In genomic region chr5:176447982-176448608, GRCh38 we compare ENCODE assay signal across 8 cellular contexts. TPM values are rescaled to one million over a fixed set of nuclear protein-coding genes. Genes with fewer than 3 reads are reported as not detected.
DNase-seq lines count a peak whose midpoint lies in the region; TF ChIP-seq lines count a peak whose summit lies in the region.

A gene with protein sequence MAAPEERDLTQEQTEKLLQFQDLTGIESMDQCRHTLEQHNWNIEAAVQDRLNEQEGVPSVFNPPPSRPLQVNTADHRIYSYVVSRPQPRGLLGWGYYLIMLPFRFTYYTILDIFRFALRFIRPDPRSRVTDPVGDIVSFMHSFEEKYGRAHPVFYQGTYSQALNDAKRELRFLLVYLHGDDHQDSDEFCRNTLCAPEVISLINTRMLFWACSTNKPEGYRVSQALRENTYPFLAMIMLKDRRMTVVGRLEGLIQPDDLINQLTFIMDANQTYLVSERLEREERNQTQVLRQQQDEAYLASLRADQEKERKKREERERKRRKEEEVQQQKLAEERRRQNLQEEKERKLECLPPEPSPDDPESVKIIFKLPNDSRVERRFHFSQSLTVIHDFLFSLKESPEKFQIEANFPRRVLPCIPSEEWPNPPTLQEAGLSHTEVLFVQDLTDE (plus strand): TSS chr5:176448385. CDS start chr5:176448408, 23 bp downstream.

- peaks cover 47% of the 10 kb centered on the region for H3K79me2 ChIP-seq in GM23248 (ENCODE audit: insufficient read depth)

- H3K4me2 ChIP-seq in GM23248 (ENCODE audit: unreplicated experiment): peak within 1 kb of the TSS; percentile 96

- in situ Hi-C loops in GM23248 (cut with MboI): no loop called here

- peak within 1 kb of the TSS; percentile 91 for H2AFZ ChIP-seq in GM23248

- H3K27me3 ChIP-seq in GM23248 (replicated peaks; ENCODE audit: insufficient read depth) (no peaks in the 10 kb centered on the region), esophagus squamous epithelium (no peaks in the 10 kb centered on the region)

- TF ChIP-seq POLR2A in esophagus squamous epithelium (IDR thresholded peaks at IDR 0.05): peak in 3 of 4 donors; percentile 43 to 91 (median 83)

- H3K9me2 ChIP-seq in GM23248 (ENCODE audit: insufficient read depth): no peaks in the 10 kb centered on the region

- DNase-seq in EH (ENCODE audit: low read depth) (peak; percentile 99), GM23248 (peak; percentile 99), Kasumi-1 (lab: John Stamatoyannopoulos, UW) (peak; percentile 98 to 99), RKO (ENCODE audit: low spot score) (peak; percentile 99), activated T-helper 1 cell treated with Interleukin-2 at 50 U/mL for 16 hours (ENCODE audit: low read depth) (peak; percentile 99), esophagus squamous epithelium (lab: John Stamatoyannopoulos, UW) (peak; percentile 80), myocyte (ENCODE audit: low read depth) (peak; percentile 99)
- DNase-seq in stimulated activated CD8-positive, alpha-beta memory T cell treated with anti-CD3 and anti-CD28 coated beads, Interleukin-7, amount 100 ng/mL, for 48 hours (ENCODE audit: extremely low read depth in 1 of 2, low read depth in 1 of 2): peak; percentile 92 to 99

- H3K9me3 ChIP-seq in GM23248 (ENCODE audit: low read depth): no peaks in the 10 kb centered on the region
- H3K9me3 ChIP-seq in esophagus squamous epithelium: no peaks in the 10 kb centered on the region

- peak within 1 kb of the TSS; percentile 94 for H3K27ac ChIP-seq in GM23248
- peak within 1 kb of the TSS; percentile 93 to 100 (median 98) for H3K27ac ChIP-seq in esophagus squamous epithelium

- WGBS in GM23248 (ENCODE audit: low coverage in 1 of 2, low lambda C conversion rate in 2 of 2, missing lambda C conversion rate in 2 of 2), 2 experiments: 1% methylated on average over 28 to 44 of the region's 49 CpGs
- 1% methylated on average over 14 of the region's 49 CpGs; no CpG with 5 or more reads in 1 of the 2 donors for WGBS in esophagus squamous epithelium, 2 donors

- H4K20me1 ChIP-seq in GM23248 (ENCODE audit: insufficient read depth): peaks cover 11% of the 10 kb centered on the region; the same call in 1 of the 2 replicates

- peaks cover 18% of the 10 kb centered on the region for H3K4me1 ChIP-seq in GM23248 (ENCODE audit: insufficient read depth)
- peaks cover 16 to 46% (median 18%) of the 10 kb centered on the region in 3 donors for H3K4me1 ChIP-seq in esophagus squamous epithelium

- peak within 1 kb of the TSS; percentile 98 for H3K4me3 ChIP-seq in GM23248
- peak within 1 kb of the TSS; percentile 78 to 99 (median 96) for H3K4me3 ChIP-seq in esophagus squamous epithelium

- intact Hi-C loops in esophagus squamous epithelium (cut with DNase I): no loop called here

- H3K36me3 ChIP-seq in GM23248 (ENCODE audit: low read depth) (0 out of 2 replicates have a peak, but pooled peaks cover 5% of the 10 kb centered on the region), esophagus squamous epithelium (peaks cover 0 to 10% (median 0%) of the 10 kb centered on the region in 3 donors)

- H3K9ac ChIP-seq in GM23248: peak within 1 kb of the TSS; percentile 99

- H3F3A ChIP-seq in GM23248 (ENCODE audit: insufficient read depth): peaks cover 8% of the 10 kb centered on the region

- TF ChIP-seq CTCF in esophagus squamous epithelium (IDR thresholded peaks at IDR 0.05): peak; percentile 96 to 100 (median 99)

RNA-seq across cellular contexts. Expression of the gene that starts here (rescaled TPM):
- total RNA-seq in GM23248 (2014; rRNA removed; shearing (Covaris generic)): 41.0 and 45.0 TPM in 2 replicates
- polyA plus RNA-seq in GM23248 (2016; fragmentation: Nextera tagmentation; extraction: Ambion mirVana): 45.4 and 45.7 TPM in 2 replicates
- total RNA-seq in esophagus squamous epithelium (10 to 100 TPM; 18.5 to 27.0 (median 24.7) TPM), myocyte (23.5 and 25.0 TPM in 2 replicates)
- 28.4 TPM for polyA plus RNA-seq in myocyte (2012)

Comparison
In these comparisons a context has a peak if more than half of its experiments do, and no peak if none do; other contexts are left out.
1. Peak in every context shown above with its lines: DNase-seq, H3K4me3 ChIP-seq and H3K27ac ChIP-seq.